Comparison of ENCODE assay signal across 1 cellular context in genomic region chr9:120839146-120839545, GRCh38.
TF ChIP-seq lines count a peak whose summit lies in the region.

No MANE protein-coding gene starts in this region.

TF ChIP-seq in H1, 55 proteins besides CTCF, POLR2A, EP300 and RAD21:
- no peak for TF ChIP-seq BRCA1 (IDR thresholded peaks at IDR 0.05; ENCODE audit: low read depth, low read length)
- no peak for TF ChIP-seq TAF1 (IDR thresholded peaks at IDR 0.05; ENCODE audit: low read depth, low read length)
